1 cellular context compared by ENCODE assay signal in genomic region chr2:98346259-98347236, GRCh38.
TF ChIP-seq lines count a peak whose summit lies in the region.

TSS of gene CNGA3 (plus strand) at chr2:98346456. CDS start at chr2:98369976, 23,520 bp downstream.

TF ChIP-seq in H1, 55 proteins besides CTCF, POLR2A, EP300 and RAD21:
- 0 out of 2 replicates have a peak, but pooled peaks have one; percentile 28 for TF ChIP-seq MAX (IDR thresholded peaks at IDR 0.05)
- TF ChIP-seq SUZ12 (IDR thresholded peaks at IDR 0.05; ENCODE audit: low read length): peak; percentile 37; the same call in 1 of the 2 replicates
- TF ChIP-seq SIN3A (conservative IDR thresholded peaks at IDR 0.05 in 1 of 2, IDR thresholded peaks at IDR 0.05 in 1 of 2; ENCODE audit: low read depth in 1 of 2, low read length in 2 of 2): peak; percentile 89 to 91; a peak in 3 of 4 replicates
- TF ChIP-seq HDAC2 (IDR thresholded peaks at IDR 0.05; ENCODE audit: borderline replicate concordance in 1 of 2, low read depth in 2 of 2, low read length in 2 of 2): peak in 1 of 2 experiments; percentile 48; a peak in 2 of 4 replicates
- TF ChIP-seq EZH2 (IDR thresholded peaks at IDR 0.05; ENCODE audit: low read depth, low read length, severe bottlenecking): peak; percentile 48
- no peak for TF ChIP-seq NRF1 (IDR thresholded peaks at IDR 0.05; ENCODE audit: low read depth, low read length)
- TF ChIP-seq KDM4A (IDR thresholded peaks at IDR 0.05; ENCODE audit: low read depth, low read length, severe bottlenecking): peak; percentile 36
- TF ChIP-seq EGR1 (IDR thresholded peaks at IDR 0.05; ENCODE audit: borderline replicate concordance, low read depth, low read length): 0 out of 2 replicates have a peak, but pooled peaks have one; percentile 17
- TF ChIP-seq POLR2AphosphoS5 (IDR thresholded peaks at IDR 0.05; ENCODE audit: low read depth, low read length): no peak
- peak; percentile 25 for TF ChIP-seq TAF7 (optimal IDR thresholded peaks at IDR 0.05; ENCODE audit: borderline replicate concordance, low read depth, low read length)
